In the genomic region with DNA sequence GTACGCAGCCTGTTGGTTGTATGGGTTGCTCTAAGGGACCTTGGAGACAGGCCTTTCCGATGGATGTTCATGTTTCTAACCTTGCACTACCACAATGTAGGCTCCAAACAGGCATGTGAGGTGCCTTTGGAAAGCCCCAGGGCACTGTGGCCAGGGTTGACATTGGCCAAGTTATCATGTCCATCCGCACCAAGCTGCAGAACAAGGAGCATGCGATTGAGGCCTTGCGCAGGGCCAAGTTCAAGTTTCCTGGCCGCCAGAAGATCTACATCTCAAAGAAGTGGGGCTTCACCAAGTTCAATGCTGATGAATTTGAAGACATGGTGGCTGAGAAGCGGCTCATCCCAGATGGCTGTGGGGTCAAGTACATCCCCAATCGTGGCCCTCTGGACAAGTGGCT, we compare ENCODE assay signal across 9 cellular contexts. TPM values are rescaled to one million over a fixed set of nuclear protein-coding genes. Genes with fewer than 3 reads are reported as not detected.
A peak's percentile ranks its signal among the peaks of the same experiment; 100 is the strongest.
DNase-seq lines count a peak whose midpoint lies in the region; ATAC-seq and TF ChIP-seq lines count a peak whose summit lies in the region.
"Not testable (repeated sequence)": the region's sequence is repeated elsewhere in the genome, so short reads cannot be mapped to it uniquely, and the experiment has no call there.
"Had no signal": no experiment of that assay in that cellular context is flagged by ENCODE, and none has a peak within 500 bp of the region (broad histone marks: within the 10 kb centered on the region; RNA-seq: fewer than 3 reads in every experiment).

No MANE protein-coding gene starts in this region.

- peak overlapping the region; percentile 47 for H3K4me2 ChIP-seq in IMR-90 (ENCODE audit: low read depth, low read length)
- H3K4me2 ChIP-seq in SU-DHL-6 (ENCODE audit: low read depth, low read length, poor library complexity, severe bottlenecking), result peak overlapping the region; percentile 85

- not testable (repeated sequence) for DNase-seq in BE2C; IMR-90; effector memory CD8-positive, alpha-beta T cell; neural crest cell (ENCODE audit: low read depth, low spot score); stomach

- H2BK15ac ChIP-seq in IMR-90 (ENCODE audit: low read depth, low read length), result not testable (repeated sequence)

- POLR2A ChIA-PET in IMR-90 (lab: Charles Lee; ENCODE audit: unreplicated experiment), result not testable (repeated sequence)

- not testable (repeated sequence) for H2AFZ ChIP-seq in IMR-90 (replicated peaks; ENCODE audit: low read length, poor library complexity)
- H2AFZ ChIP-seq in SU-DHL-6 (ENCODE audit: low read depth, low read length, severe bottlenecking), result peak overlapping the region; percentile 31

- CTCF ChIA-PET in IMR-90 (lab: Yijun Ruan, JAX), result not testable (repeated sequence)

- peaks cover 35% of the 10 kb centered on the region for H3K79me2 ChIP-seq in SU-DHL-6 (ENCODE audit: insufficient read depth, low read length)

- H3K36me3 ChIP-seq in BE2C; IMR-90 (ENCODE audit: control insufficient read depth, insufficient read depth, low read length): not testable (repeated sequence)
- H3K36me3 ChIP-seq in SU-DHL-6 (ENCODE audit: low read length), result peaks cover 15% of the 10 kb centered on the region; the same call in 1 of the 2 replicates
- H3K36me3 ChIP-seq in stomach, result peaks cover 0 to 15% (median 9%) of the 10 kb centered on the region in 4 donors

- peak overlapping the region; percentile 38; the same call in 1 of the 2 replicates for H4K91ac ChIP-seq in IMR-90 (ENCODE audit: insufficient read depth, low read depth, low read length)

- H3K27ac ChIP-seq in IMR-90 (ENCODE audit: insufficient read depth, low read length) (peak overlapping the region; percentile 5; the same call in 1 of the 2 replicates), stomach (peak overlapping the region; percentile 38 to 97 (median 95))
- not testable (repeated sequence) for H3K27ac ChIP-seq in SU-DHL-6 (ENCODE audit: low read depth, low read length)

- H3K79me1 ChIP-seq in IMR-90 (ENCODE audit: low read depth in 1 of 2, low read length in 2 of 2), result peaks cover 6 to 34% of the 10 kb centered on the region in 2 experiments; a peak in 3 of 4 replicates

- TF ChIP-seq RAD21 in IMR-90 (IDR thresholded peaks at IDR 0.05; ENCODE audit: low read length), result not testable (repeated sequence)

- H3K18ac ChIP-seq in IMR-90 (ENCODE audit: low read depth, low read length), result not testable (repeated sequence)

- H3K14ac ChIP-seq in IMR-90 (replicated peaks; ENCODE audit: low read depth, low read length), result not testable (repeated sequence)

- not testable (repeated sequence) for H3K9me2 ChIP-seq in SU-DHL-6 (replicated peaks; ENCODE audit: insufficient read depth, low read length)

- in situ Hi-C loops in IMR-90 (cut with MboI; ENCODE audit: low sequenced_read_pairs), result not testable (repeated sequence)

- H3K4me3 Mint-ChIP-seq in activated naive CD8-positive, alpha-beta T cell, result peak overlapping the region; percentile 89
- peak overlapping the region; percentile 89 to 90 for H3K4me3 Mint-ChIP-seq in effector memory CD8-positive, alpha-beta T cell
- H3K4me3 Mint-ChIP-seq in neural crest cell, result peak overlapping the region; percentile 96

- H3K9me3 ChIP-seq in BE2C; IMR-90 (ENCODE audit: control insufficient read depth, insufficient read depth, low read length); SU-DHL-6 (ENCODE audit: insufficient read depth, low read length); iPS-18c (ENCODE audit: control insufficient read depth, insufficient read depth, low read length); stomach: not testable (repeated sequence)

- not testable (repeated sequence) for H3K9ac ChIP-seq in IMR-90 (ENCODE audit: low read depth, low read length)
- H3K9ac ChIP-seq in SU-DHL-6 (ENCODE audit: low read length), result peak overlapping the region; percentile 43

- H2BK120ac ChIP-seq in IMR-90 (ENCODE audit: low read depth, low read length), result not testable (repeated sequence)

- H3F3A ChIP-seq in SU-DHL-6 (ENCODE audit: insufficient read depth), result not testable (repeated sequence)

- peak overlapping the region; percentile 7 for H2BK5ac ChIP-seq in IMR-90 (ENCODE audit: low read depth, low read length, poor library complexity, severe bottlenecking)

- not testable (repeated sequence) for H3K56ac ChIP-seq in IMR-90 (ENCODE audit: extremely low read depth, insufficient read depth, low read length)

- H2AK9ac ChIP-seq in IMR-90 (replicated peaks; ENCODE audit: low read depth, low read length, poor library complexity), result not testable (repeated sequence)

- intact Hi-C loops in IMR-90 (cut with micrococcal nuclease); stomach (cut with DNase I; ENCODE audit: low total_unique reads): not testable (repeated sequence)

- H3K4me1 ChIP-seq in BE2C; IMR-90 (ENCODE audit: control insufficient read depth, insufficient read depth, low read length): not testable (repeated sequence)
- H3K4me1 ChIP-seq in stomach, result peaks cover 12 to 32% (median 24%) of the 10 kb centered on the region in 4 donors

- H2AK5ac ChIP-seq in IMR-90 (ENCODE audit: low read depth, low read length), result peak overlapping the region; percentile 69; the same call in 1 of the 2 replicates

- H3K9me1 ChIP-seq in IMR-90 (ENCODE audit: insufficient read depth, low read length), result not testable (repeated sequence)

- H2BK20ac ChIP-seq in IMR-90 (ENCODE audit: low read depth, low read length), result not testable (repeated sequence)

- not testable (repeated sequence) for H3K27ac Mint-ChIP-seq in activated naive CD8-positive, alpha-beta T cell; neural crest cell (ENCODE audit: unreplicated experiment)
- peak overlapping the region in 1 of 2 donors; percentile 81 for H3K27ac Mint-ChIP-seq in effector memory CD8-positive, alpha-beta T cell

- dilution Hi-C loops in IMR-90 (cut with HindIII; ENCODE audit: low sequenced_read_pairs, unreplicated experiment), result not testable (repeated sequence)

- TF ChIP-seq CTCF in BE2C (IDR thresholded peaks at IDR 0.05; ENCODE audit: low read depth, low read length); IMR-90 (conservative IDR thresholded peaks at IDR 0.05; ENCODE audit: low read depth, low read length); SU-DHL-6 (IDR thresholded peaks at IDR 0.05; ENCODE audit: insufficient read depth, low read length, poor library complexity, severe bottlenecking); neural crest cell (conservative IDR thresholded peaks at IDR 0.05); stomach (IDR thresholded peaks at IDR 0.05): not testable (repeated sequence)

- H3K4me1 Mint-ChIP-seq in activated naive CD8-positive, alpha-beta T cell (ENCODE audit: low read depth), result peaks cover 24% of the 10 kb centered on the region
- peaks cover 18 to 19% of the 10 kb centered on the region in 2 donors for H3K4me1 Mint-ChIP-seq in effector memory CD8-positive, alpha-beta T cell (ENCODE audit: low read depth in 2 of 2)
- H3K4me1 Mint-ChIP-seq in neural crest cell, result peaks cover 30% of the 10 kb centered on the region

- not testable (repeated sequence) for ATAC-seq in IMR-90 (ENCODE audit: low read depth); effector memory CD8-positive, alpha-beta T cell (replicated peaks)

- BruUV-seq in IMR-90 (replicated peaks; lab: Mats Ljungman, UMichigan), result not testable (repeated sequence)

- not testable (repeated sequence) for H3K36me3 Mint-ChIP-seq in activated naive CD8-positive, alpha-beta T cell
- H3K36me3 Mint-ChIP-seq in effector memory CD8-positive, alpha-beta T cell (ENCODE audit: insufficient read depth), result peaks cover 18% of the 10 kb centered on the region
- peaks cover 14% of the 10 kb centered on the region for H3K36me3 Mint-ChIP-seq in neural crest cell (ENCODE audit: low read depth)

- not testable (repeated sequence) for H3K27me3 ChIP-seq in BE2C; IMR-90 (ENCODE audit: control insufficient read depth, insufficient read depth, low read length); SU-DHL-6 (ENCODE audit: low read length); stomach

- H3K23ac ChIP-seq in IMR-90 (ENCODE audit: low read depth, low read length), result not testable (repeated sequence)

- not testable (repeated sequence) for TF ChIP-seq POLR2A in IMR-90 (IDR thresholded peaks at IDR 0.05; ENCODE audit: low read depth, low read length); stomach (IDR thresholded peaks at IDR 0.05)

- H4K5ac ChIP-seq in IMR-90 (ENCODE audit: low read depth, low read length), result peak overlapping the region; percentile 34; the same call in 1 of the 2 replicates

- not testable (repeated sequence) for H3K27me3 Mint-ChIP-seq in activated naive CD8-positive, alpha-beta T cell; effector memory CD8-positive, alpha-beta T cell; neural crest cell (ENCODE audit: low read depth)

- H3K4me3 ChIP-seq in BE2C (ENCODE audit: low read depth, low read length), result peak overlapping the region; percentile 23
- not testable (repeated sequence) for H3K4me3 ChIP-seq in IMR-90 (ENCODE audit: insufficient read depth, low read depth, low read length)
- peak overlapping the region; percentile 54 for H3K4me3 ChIP-seq in SU-DHL-6 (ENCODE audit: insufficient read depth, low read length, poor library complexity, severe bottlenecking)
- H3K4me3 ChIP-seq in iPS-18c (ENCODE audit: insufficient read depth, low read depth, low read length), result peak overlapping the region; percentile 34; the same call in 1 of the 2 replicates
- H3K4me3 ChIP-seq in stomach, result peak overlapping the region in 3 of 4 donors; percentile 27 to 91 (median 74)

- H3K4ac ChIP-seq in IMR-90 (ENCODE audit: low read depth, low read length), result not testable (repeated sequence)

- H4K20me1 ChIP-seq in IMR-90 (ENCODE audit: insufficient read depth, low read length); SU-DHL-6 (ENCODE audit: low read depth, low read length): not testable (repeated sequence)

- WGBS in IMR-90 (ENCODE audit: extremely low coverage in 2 of 2, insufficient read length in 1 of 2), 2 experiments, result no CpG with 5 or more reads among the region's 8 CpGs
- WGBS in stomach, 5 donors, result 93 to 97% (median 95%) methylated on average over 8 of the region's 8 CpGs

- TF ChIP-seq EP300 in stomach (IDR thresholded peaks at IDR 0.05), result not testable (repeated sequence)

- H4K8ac ChIP-seq in IMR-90 (ENCODE audit: low read depth in 2 of 2, low read length in 2 of 2), result peak overlapping the region in 1 of 2 experiments; percentile 61; a peak in 2 of 4 replicates

- H3K9me3 Mint-ChIP-seq in activated naive CD8-positive, alpha-beta T cell (ENCODE audit: low read depth); effector memory CD8-positive, alpha-beta T cell; neural crest cell: not testable (repeated sequence)

RNA-seq across cellular contexts. Expression of gene FBXL12, which starts 1.2 kb away (rescaled TPM):
- 59.4 TPM for polyA plus RNA-seq in BE2C (2012; ENCODE audit: insufficient read depth, insufficient read length, low read depth)
- total RNA-seq in IMR-90 (2012; rRNA removed) (8.1 and 8.9 TPM in 2 replicates), neural crest cell (32.7 and 33.1 TPM in 2 replicates), stomach (100 to 1,000 TPM in 1 of 5 donors, 10 to 100 TPM in 4; 11.1 to 185 (median 29.0) TPM)
- polyA plus RNA-seq in IMR-90 (2012; rRNA removed) (42.6 and 47.6 TPM in 2 replicates), stomach (10 to 100 TPM; 12.3 to 18.3 (median 17.4) TPM)
- polyA plus RNA-seq in IMR-90 (2012; cell fraction: cytosol; rRNA removed), result 34.3 and 50.6 TPM in 2 replicates
- polyA plus RNA-seq in IMR-90 (2012; cell fraction: nucleus; rRNA removed; ENCODE audit: low replicate concordance), result 70.0 and 176 TPM in 2 replicates

RNA-seq across cellular contexts. Expression of gene UBL5, which starts 7.7 kb away (rescaled TPM):
- polyA plus RNA-seq in BE2C (2012; ENCODE audit: insufficient read depth, insufficient read length, low read depth), result 907 TPM
- 371 and 434 TPM in 2 replicates for total RNA-seq in IMR-90 (2012; rRNA removed)
- polyA plus RNA-seq in IMR-90 (2012; rRNA removed), result 1,091 and 1,179 TPM in 2 replicates
- 1,099 and 1,903 TPM in 2 replicates for polyA plus RNA-seq in IMR-90 (2012; cell fraction: cytosol; rRNA removed)
- 247 and 613 TPM in 2 replicates for polyA plus RNA-seq in IMR-90 (2012; cell fraction: nucleus; rRNA removed; ENCODE audit: low replicate concordance)
- 366 and 373 TPM in 2 replicates for total RNA-seq in neural crest cell
- 100 to 1,000 TPM in 3 of 5 donors, 10 to 100 TPM in 2; 11.3 to 213 (median 124) TPM for total RNA-seq in stomach
- polyA plus RNA-seq in stomach, result 100 to 1,000 TPM; 864 to 962 (median 934) TPM

RNA-seq across cellular contexts. Expression of gene PIN1, which starts 15.1 kb away (rescaled TPM):
- polyA plus RNA-seq in BE2C (2012; ENCODE audit: insufficient read depth, insufficient read length, low read depth), result 289 TPM
- 76.0 and 77.2 TPM in 2 replicates for total RNA-seq in IMR-90 (2012; rRNA removed)
- polyA plus RNA-seq in IMR-90 (2012; rRNA removed), result 105 and 126 TPM in 2 replicates
- 71.7 and 184 TPM in 2 replicates for polyA plus RNA-seq in IMR-90 (2012; cell fraction: cytosol; rRNA removed)
- 67.3 and 125 TPM in 2 replicates for polyA plus RNA-seq in IMR-90 (2012; cell fraction: nucleus; rRNA removed; ENCODE audit: low replicate concordance)
- 117 and 127 TPM in 2 replicates for total RNA-seq in neural crest cell
- 100 to 1,000 TPM in 1 of 5 donors, 10 to 100 TPM in 4; 24.2 to 101 (median 41.1) TPM for total RNA-seq in stomach
- polyA plus RNA-seq in stomach, result 100 to 1,000 TPM in 1 of 3 donors, 10 to 100 TPM in 2; 94.1 to 105 (median 96.6) TPM

RNA-seq across cellular contexts. Expression of gene ZNF846, which starts 51.5 kb away (rescaled TPM):
- polyA plus RNA-seq in BE2C (2012; ENCODE audit: insufficient read depth, insufficient read length, low read depth), result 1.5 TPM
- total RNA-seq in IMR-90 (2012; rRNA removed), result 5.3 and 6.5 TPM in 2 replicates
- 4.6 and 5.7 TPM in 2 replicates for polyA plus RNA-seq in IMR-90 (2012; rRNA removed)
- 1.8 and 3.1 TPM in 2 replicates for polyA plus RNA-seq in IMR-90 (2012; cell fraction: cytosol; rRNA removed)
- polyA plus RNA-seq in IMR-90 (2012; cell fraction: nucleus; rRNA removed; ENCODE audit: low replicate concordance), result 2.5 and 17.6 TPM in 2 replicates
- total RNA-seq in neural crest cell, result 7.6 and 11.0 TPM in 2 replicates
- total RNA-seq in stomach, result 10 to 100 TPM in 2 of 5 donors, 1 to 10 TPM in 3; 1.3 to 22.4 (median 5.8) TPM
- 1 to 10 TPM; 6.0 to 7.5 (median 6.9) TPM for polyA plus RNA-seq in stomach
- total RNA-seq: HT1080 had no signal
